6 cellular contexts compared by ENCODE assay signal in the genomic region with DNA sequence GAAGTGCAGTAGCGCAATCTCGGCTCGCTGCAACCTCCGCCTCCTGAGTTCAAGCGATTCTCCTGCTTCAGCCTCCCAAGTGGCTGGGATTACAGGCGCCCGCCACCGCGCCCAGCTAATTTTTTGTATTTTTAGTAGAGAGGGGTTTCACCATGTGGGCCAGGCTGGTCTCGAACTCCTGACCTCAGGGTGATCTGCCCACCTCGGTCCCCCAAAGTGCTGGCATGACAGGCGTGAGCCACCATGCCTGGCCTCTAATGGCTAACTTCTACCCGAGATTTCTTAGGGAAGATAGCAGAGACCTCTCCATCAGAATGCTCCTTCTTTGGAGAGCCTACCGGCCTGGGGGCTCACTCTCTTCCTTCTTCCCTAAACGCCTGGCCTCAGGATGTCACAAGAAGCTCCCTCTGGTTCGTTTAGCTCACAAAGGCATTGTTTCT. TPM values are rescaled to one million over a fixed set of nuclear protein-coding genes. Genes with fewer than 3 reads are reported as not detected.
DNase-seq lines count a peak whose midpoint lies in the region; TF ChIP-seq lines count a peak whose summit lies in the region.
"Not testable (repeated sequence)": the region's sequence is repeated elsewhere in the genome, so short reads cannot be mapped to it uniquely, and the experiment has no call there.
"Had no signal": no experiment of that assay in that cellular context is flagged by ENCODE, and none has a peak within 500 bp of the region (broad histone marks: within the 10 kb centered on the region; RNA-seq: fewer than 3 reads in every experiment).

No MANE protein-coding gene starts in this region.

- not testable (repeated sequence) for H3K27me3 Mint-ChIP-seq in activated CD4-positive, alpha-beta T cell treated with anti-CD3 and anti-CD28 coated beads, Interleukin-2, amount 10 ng/mL, durations not matched to agents 24 days and 14 days
- H3K27me3 Mint-ChIP-seq in immature natural killer cell (ENCODE audit: low read depth in 3 of 3), result peaks cover 12 to 21% (median 15%) of the 10 kb centered on the region in 3 donors

- TF ChIP-seq POLR2A in prostate gland (IDR thresholded peaks at IDR 0.05), result not testable (repeated sequence)

- H3K4me3 Mint-ChIP-seq in activated CD4-positive, alpha-beta T cell treated with anti-CD3 and anti-CD28 coated beads, Interleukin-2, amount 10 ng/mL, durations not matched to agents 24 days and 14 days, result peak overlapping the region; percentile 93
- H3K4me3 Mint-ChIP-seq in immature natural killer cell, result peak overlapping the region; percentile 83 to 95 (median 94)

- peaks cover 13% of the 10 kb centered on the region for H3K36me3 Mint-ChIP-seq in activated CD4-positive, alpha-beta T cell treated with anti-CD3 and anti-CD28 coated beads, Interleukin-2, amount 10 ng/mL, durations not matched to agents 24 days and 14 days (ENCODE audit: low read depth)
- H3K36me3 Mint-ChIP-seq in immature natural killer cell, result not testable (repeated sequence)

- peaks cover 21% of the 10 kb centered on the region for H3K4me1 Mint-ChIP-seq in activated CD4-positive, alpha-beta T cell treated with anti-CD3 and anti-CD28 coated beads, Interleukin-2, amount 10 ng/mL, durations not matched to agents 24 days and 14 days
- H3K4me1 Mint-ChIP-seq in immature natural killer cell, result peaks cover 29 to 31% of the 10 kb centered on the region in 2 donors

- DNase-seq in HL-60 (ENCODE audit: low read depth in 1 of 2, low spot score in 1 of 2); activated CD4-positive, alpha-beta T cell treated with anti-CD3 and anti-CD28 coated beads, Interleukin-2, amount 10 ng/mL, durations not matched to agents 24 days and 14 days; choroid plexus epithelial cell (ENCODE audit: low read depth); immature natural killer cell; prostate gland (ENCODE audit: low spot score): not testable (repeated sequence)

- not testable (repeated sequence) for H3K9me3 ChIP-seq in prostate gland

- not testable (repeated sequence) for H3K36me3 ChIP-seq in prostate gland

- TF ChIP-seq CTCF in HL-60 (IDR thresholded peaks at IDR 0.05; ENCODE audit: insufficient read depth, low read length); choroid plexus epithelial cell (conservative IDR thresholded peaks at IDR 0.05; ENCODE audit: low read depth, low read length): not testable (repeated sequence)
- peak in 1 of 4 experiments; percentile 5 for TF ChIP-seq CTCF in prostate gland (IDR thresholded peaks at IDR 0.05)

- H3K27ac Mint-ChIP-seq in activated CD4-positive, alpha-beta T cell treated with anti-CD3 and anti-CD28 coated beads, Interleukin-2, amount 10 ng/mL, durations not matched to agents 24 days and 14 days, result peak overlapping the region; percentile 91
- peak overlapping the region; percentile 86 to 97 (median 93) for H3K27ac Mint-ChIP-seq in immature natural killer cell

- peak overlapping the region; percentile 68 for H3K4me3 ChIP-seq in HL-60 (replicated peaks; ENCODE audit: insufficient read depth, low read length)
- peak overlapping the region; percentile 68 for H3K4me3 ChIP-seq in choroid plexus epithelial cell (ENCODE audit: low read depth, low read length)
- H3K4me3 ChIP-seq in prostate gland, result peak overlapping the region; percentile 26 to 28

- intact Hi-C loops in activated CD4-positive, alpha-beta T cell treated with anti-CD3 and anti-CD28 coated beads, Interleukin-2, amount 10 ng/mL, durations not matched to agents 24 days and 14 days (cut with micrococcal nuclease), result loop anchor here (10.0 kb wide), 1 partner anchor 319 kb away; the partner anchor contains the start of genes ATP6V1G2, DDX39B and NFKBIL1
- intact Hi-C loops in prostate gland (cut with DNase I), result loop anchor here (2.0 kb wide), 1 partner anchor 33 kb away; the partner anchor contains the start of gene EHMT2

- H3K27me3 ChIP-seq in HL-60 (ENCODE audit: insufficient read depth, poor library complexity, severe bottlenecking); prostate gland (replicated peaks; ENCODE audit: insufficient read depth): not testable (repeated sequence)

- peaks cover 10% of the 10 kb centered on the region for H3K4me1 ChIP-seq in prostate gland (replicated peaks)

- WGBS in prostate gland, result 18% methylated on average over 16 of the region's 16 CpGs

- H3K27ac ChIP-seq in HL-60 (replicated peaks), result peak overlapping the region; percentile 92
- peak overlapping the region; percentile 91 to 97 for H3K27ac ChIP-seq in prostate gland

- H3K9me3 Mint-ChIP-seq in activated CD4-positive, alpha-beta T cell treated with anti-CD3 and anti-CD28 coated beads, Interleukin-2, amount 10 ng/mL, durations not matched to agents 24 days and 14 days; immature natural killer cell: not testable (repeated sequence)

RNA-seq across cellular contexts. Expression of gene NEU1, which starts 1.5 kb away (rescaled TPM):
- 20.4 and 22.2 TPM in 2 replicates for total RNA-seq in activated CD4-positive, alpha-beta T cell treated with anti-CD3 and anti-CD28 coated beads, Interleukin-2, amount 10 ng/mL, durations not matched to agents 24 days and 14 days
- polyA plus RNA-seq in immature natural killer cell, result 10 to 100 TPM; 37.5 to 44.9 (median 40.5) TPM
- 100 to 1,000 TPM in 1 of 2 donors, 10 to 100 TPM in 1; 88.4 to 117 TPM for total RNA-seq in prostate gland

RNA-seq across cellular contexts. Expression of gene SLC44A4, which starts 14.7 kb away (rescaled TPM):
- total RNA-seq in activated CD4-positive, alpha-beta T cell treated with anti-CD3 and anti-CD28 coated beads, Interleukin-2, amount 10 ng/mL, durations not matched to agents 24 days and 14 days, result 0.21 TPM in 1 of 2 replicates, not detected in the other
- polyA plus RNA-seq in immature natural killer cell, result not detected
- total RNA-seq in prostate gland, result 100 to 1,000 TPM; 125 to 332 TPM
- total RNA-seq: occipital lobe had no signal

RNA-seq across cellular contexts. Expression of gene EHMT2, which starts 33.4 kb away (rescaled TPM):
- total RNA-seq in activated CD4-positive, alpha-beta T cell treated with anti-CD3 and anti-CD28 coated beads, Interleukin-2, amount 10 ng/mL, durations not matched to agents 24 days and 14 days, result 73.5 and 79.3 TPM in 2 replicates
- polyA plus RNA-seq in immature natural killer cell, result 10 to 100 TPM; 18.8 to 52.1 (median 21.5) TPM
- total RNA-seq in prostate gland, result 10 to 100 TPM; 53.6 to 92.8 TPM

RNA-seq across cellular contexts. Expression of gene HSPA1B, which starts 36.6 kb away (rescaled TPM):
- total RNA-seq in activated CD4-positive, alpha-beta T cell treated with anti-CD3 and anti-CD28 coated beads, Interleukin-2, amount 10 ng/mL, durations not matched to agents 24 days and 14 days, result 156 and 161 TPM in 2 replicates
- 1 to 10 TPM; 1.5 to 3.2 (median 1.9) TPM for polyA plus RNA-seq in immature natural killer cell
- 100 to 1,000 TPM; 331 to 360 TPM for total RNA-seq in prostate gland

RNA-seq across cellular contexts. Expression of gene ZBTB12, which starts 37.7 kb away (rescaled TPM):
- total RNA-seq in activated CD4-positive, alpha-beta T cell treated with anti-CD3 and anti-CD28 coated beads, Interleukin-2, amount 10 ng/mL, durations not matched to agents 24 days and 14 days, result 3.7 and 4.6 TPM in 2 replicates
- polyA plus RNA-seq in immature natural killer cell, result not detected
- 1 to 10 TPM; 3.8 to 4.1 TPM for total RNA-seq in prostate gland

Comparison
In these comparisons a context has a peak if more than half of its experiments do, and no peak if none do; other contexts are left out.
1. RNA of gene SLC44A4, which starts 14.7 kb away (total RNA-seq): 125 to 332 TPM in prostate gland; 0.21 TPM in activated CD4-positive, alpha-beta T cell treated with anti-CD3 and anti-CD28 coated beads, Interleukin-2, amount 10 ng/mL, durations not matched to agents 24 days and 14 days; every median in the first group is over 100 times any median in the second.
2. Peak in every context shown above with its lines, with median percentiles within 50 percentile points of each other: H3K4me3 ChIP-seq.